9 cellular contexts compared by ENCODE assay signal in the genomic region with DNA sequence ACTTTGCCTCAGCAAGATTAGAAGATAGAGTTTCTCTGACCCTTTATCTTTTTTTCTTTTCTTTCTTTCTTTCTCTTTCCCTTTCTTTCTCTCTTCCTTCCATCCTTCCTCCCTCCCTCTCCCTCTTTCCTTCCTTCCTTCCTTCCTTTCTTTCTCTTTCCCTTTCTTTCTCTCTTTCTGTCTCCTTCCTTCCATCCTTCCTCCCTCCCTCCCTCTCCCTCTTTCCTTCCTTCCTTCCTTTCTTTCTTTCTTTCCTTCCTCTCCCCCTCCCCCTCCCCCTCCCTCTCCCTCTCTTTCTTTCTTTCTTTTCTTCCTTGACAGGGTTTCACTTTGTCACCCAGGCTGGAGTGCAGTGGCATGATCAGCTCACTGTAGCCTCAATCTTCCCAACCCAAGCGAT.
"Had no signal": no experiment of that assay in that cellular context is flagged by ENCODE, and none has a peak within 500 bp of the region (broad histone marks: within the 10 kb centered on the region; RNA-seq: fewer than 3 reads in every experiment).

No MANE protein-coding gene starts in this region.

- H3K36me3 ChIP-seq: HAP-1 had no signal

- H3K27ac ChIP-seq: GM23248, HL-60 had no signal

- H3K4me3 ChIP-seq: GM23248, HAP-1 had no signal

- H3K36me3 Mint-ChIP-seq: IgD-negative memory B cell had no signal

- ATAC-seq: HCT116, HepG2 had no signal

- DNase-seq: GM23248, GOT3, H7, KG1 had no signal

- H3K9me3 ChIP-seq: HAP-1 had no signal

- H3K4me1 ChIP-seq: HAP-1 had no signal

- H3K9me3 Mint-ChIP-seq: IgD-negative memory B cell had no signal
